Comparison of ENCODE assay signal across 8 cellular contexts in the genomic region with DNA sequence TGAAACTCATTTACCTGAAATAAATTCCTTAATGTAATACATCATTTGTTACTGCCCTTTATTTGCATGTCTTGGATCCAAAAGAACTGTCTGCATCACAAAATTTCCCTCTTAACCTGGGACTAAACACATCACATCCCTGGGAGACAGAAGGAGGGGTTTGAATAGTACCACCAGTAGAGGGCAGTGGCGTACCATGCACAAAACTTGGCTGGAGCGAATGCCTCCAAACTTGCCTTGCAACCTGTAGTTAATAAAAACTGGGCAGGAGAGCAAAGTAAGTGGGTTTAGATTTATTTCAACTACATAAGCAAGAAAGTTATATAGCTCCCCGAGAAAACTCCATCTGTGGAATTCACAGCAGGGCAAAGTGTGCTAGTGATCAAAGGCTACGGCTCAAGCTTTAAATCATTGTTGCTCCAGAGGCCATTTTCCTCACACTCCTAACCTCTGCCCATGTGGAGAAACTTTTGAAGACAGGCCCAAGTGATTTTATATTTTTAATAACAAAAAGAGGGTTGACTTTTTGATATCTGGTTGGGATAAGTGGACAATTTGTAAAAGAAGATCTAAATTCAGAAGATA.
DNase-seq lines count a peak whose midpoint lies in the region; ATAC-seq and TF ChIP-seq lines count a peak whose summit lies in the region.

No MANE protein-coding gene starts in this region.

- H3K9ac ChIP-seq in smooth muscle cell (ENCODE audit: low read depth), result no peak overlapping the region

- peak; percentile 60 for ATAC-seq in GM21423 (IDR thresholded peaks at IDR 0.05; ENCODE audit: unreplicated experiment)
- no peak for ATAC-seq in activated CD8-positive, alpha-beta T cell treated with anti-CD3 and anti-CD28 coated beads for 36 hours

- H2AFZ ChIP-seq in smooth muscle cell (ENCODE audit: low read depth), result no peak overlapping the region

- H3K27ac ChIP-seq in left ventricle myocardium inferior (replicated peaks) (no peak overlapping the region), smooth muscle cell (ENCODE audit: low read depth) (no peak overlapping the region)

- TF ChIP-seq CTCF in activated CD8-positive, alpha-beta T cell treated with anti-CD3 and anti-CD28 coated beads for 36 hours (IDR thresholded peaks at IDR 0.05), result peak; percentile 71
- peak; percentile 81 for TF ChIP-seq CTCF in left ventricle myocardium inferior (IDR thresholded peaks at IDR 0.05; ENCODE audit: borderline replicate concordance)
- TF ChIP-seq CTCF in smooth muscle cell (IDR thresholded peaks at IDR 0.05; ENCODE audit: borderline replicate concordance, insufficient read depth, poor library complexity, severe bottlenecking), result peak; percentile 67

- H3F3A ChIP-seq in smooth muscle cell (ENCODE audit: low read depth), result no peaks in the 10 kb centered on the region

- H3K27ac Mint-ChIP-seq in activated CD8-positive, alpha-beta T cell treated with anti-CD3 and anti-CD28 coated beads for 36 hours, result no peak overlapping the region

- H3K27me3 ChIP-seq in left ventricle myocardium inferior (ENCODE audit: low read depth) (no peaks in the 10 kb centered on the region), smooth muscle cell (ENCODE audit: low read depth) (no peaks in the 10 kb centered on the region)

- H3K36me3 Mint-ChIP-seq in activated CD8-positive, alpha-beta T cell treated with anti-CD3 and anti-CD28 coated beads for 36 hours (ENCODE audit: low read depth), result no peaks in the 10 kb centered on the region

- peak; percentile 18 for DNase-seq in NCI-H2196 (lab: John Stamatoyannopoulos, UW; ENCODE audit: unreplicated experiment)
- DNase-seq in NCI-H2196 treated with DMSO at 0.1 percent for 48 hours (lab: John Stamatoyannopoulos, UW; ENCODE audit: unreplicated experiment), result no peak
- DNase-seq in NCI-H1048 (lab: John Stamatoyannopoulos, UW), result peak; percentile 30
- DNase-seq in activated CD8-positive, alpha-beta T cell treated with anti-CD3 and anti-CD28 coated beads for 36 hours, result peak; percentile 56
- DNase-seq in left ventricle myocardium inferior, result no peak
- no peak for DNase-seq in smooth muscle cell (lab: John Stamatoyannopoulos, UW; ENCODE audit: unreplicated experiment)
- DNase-seq in cerebellar nuclear complex (lab: John Stamatoyannopoulos, UW), result no peak

- WGBS in smooth muscle cell (ENCODE audit: low lambda C conversion rate), result 32% methylated on average over 4 of the region's 4 CpGs

- H3K4me3 ChIP-seq in left ventricle myocardium inferior, result no peak overlapping the region
- no peak overlapping the region for H3K4me3 ChIP-seq in smooth muscle cell

- POLR2A ChIA-PET in activated CD8-positive, alpha-beta T cell treated with anti-CD3 and anti-CD28 coated beads for 36 hours (lab: Charles Lee), result no interaction called here

- H3K9me3 ChIP-seq in left ventricle myocardium inferior (replicated peaks) (peaks cover 16% of the 10 kb centered on the region), smooth muscle cell (replicated peaks; ENCODE audit: low read depth) (no peaks in the 10 kb centered on the region)

- H3K4me1 ChIP-seq in left ventricle myocardium inferior (peaks cover 12% of the 10 kb centered on the region), smooth muscle cell (ENCODE audit: low read depth) (no peaks in the 10 kb centered on the region)

- H4K20me1 ChIP-seq in smooth muscle cell (ENCODE audit: low read depth), result no peaks in the 10 kb centered on the region

- H3K4me1 Mint-ChIP-seq in activated CD8-positive, alpha-beta T cell treated with anti-CD3 and anti-CD28 coated beads for 36 hours (ENCODE audit: low read depth), result no peaks in the 10 kb centered on the region

- no peak overlapping the region for H3K4me2 ChIP-seq in smooth muscle cell

- no peaks in the 10 kb centered on the region for H3K36me3 ChIP-seq in left ventricle myocardium inferior
- H3K36me3 ChIP-seq in smooth muscle cell (ENCODE audit: low read depth), result no peaks in the 10 kb centered on the region

- intact Hi-C loops in activated CD8-positive, alpha-beta T cell treated with anti-CD3 and anti-CD28 coated beads for 36 hours (cut with micrococcal nuclease), result loop anchor here (10.0 kb wide), 1 partner anchor 754 kb away; no protein-coding TSS in a partner anchor
- intact Hi-C loops in left ventricle myocardium inferior (cut with micrococcal nuclease), result no loop called here

- H3K79me2 ChIP-seq in smooth muscle cell (ENCODE audit: low read depth), result no peaks in the 10 kb centered on the region

- no peaks in the 10 kb centered on the region for H3K27me3 Mint-ChIP-seq in activated CD8-positive, alpha-beta T cell treated with anti-CD3 and anti-CD28 coated beads for 36 hours

- H3K4me3 Mint-ChIP-seq in activated CD8-positive, alpha-beta T cell treated with anti-CD3 and anti-CD28 coated beads for 36 hours, result no peak overlapping the region

- H3K9me3 Mint-ChIP-seq in activated CD8-positive, alpha-beta T cell treated with anti-CD3 and anti-CD28 coated beads for 36 hours, result no peaks in the 10 kb centered on the region

- CTCF ChIA-PET in activated CD8-positive, alpha-beta T cell treated with anti-CD3 and anti-CD28 coated beads for 36 hours (lab: Charles Lee), result interaction anchor here (1.4 kb wide), 1 partner anchor 719 kb away, joined by 3 read pairs; no protein-coding TSS in a partner anchor

Comparison
In these comparisons a context has a peak if more than half of its experiments do, and no peak if none do; other contexts are left out.
1. DNase-seq: peak in NCI-H2196 (single experiment), NCI-H1048 (single experiment) and activated CD8-positive, alpha-beta T cell treated with anti-CD3 and anti-CD28 coated beads for 36 hours (single experiment); none in NCI-H2196 treated with DMSO at 0.1 percent for 48 hours (single experiment), left ventricle myocardium inferior (single experiment), smooth muscle cell (single experiment) and cerebellar nuclear complex (0 of 2).
2. Peak in every context shown above with its lines, with median percentiles within 50 percentile points of each other: CTCF ChIP-seq.